ENCODE assay signal across 13 cellular contexts in genomic region chr12:11840350-11840749, GRCh38.
DNase-seq lines count a peak whose midpoint lies in the region; ATAC-seq and TF ChIP-seq lines count a peak whose summit lies in the region.
"Had no signal": no experiment of that assay in that cellular context is flagged by ENCODE, and none has a peak within 500 bp of the region (broad histone marks: within the 10 kb centered on the region; RNA-seq: fewer than 3 reads in every experiment).

No MANE protein-coding gene starts in this region.

- H3K27ac ChIP-seq in parathyroid adenoma (peak overlapping the region; percentile 30), MM.1S (ENCODE audit: low read length) (no peak overlapping the region)
- H3K27ac ChIP-seq: hepatocyte, RWPE1 had no signal

- TF ChIP-seq CTCF in parathyroid adenoma (IDR thresholded peaks at IDR 0.05) (no peak), MM.1S (IDR thresholded peaks at IDR 0.05; ENCODE audit: low read length) (no peak)

- H3K36me3 ChIP-seq in parathyroid adenoma (ENCODE audit: control insufficient read depth, insufficient read depth, low read length) (no peaks in the 10 kb centered on the region), MM.1S (replicated peaks; ENCODE audit: insufficient read depth, low read length) (no peaks in the 10 kb centered on the region)

- peak; percentile 49 for DNase-seq in CD1c-positive myeloid dendritic cell (ENCODE audit: extremely low spot score)
- peak; percentile 79 for DNase-seq in NCI-H1092 treated with DMSO at 0.1 percent for 48 hours (lab: John Stamatoyannopoulos, UW)
- no peak for DNase-seq in activated T-helper 1 cell treated with anti-CD3 and anti-CD28 coated beads, Interleukin-12 subunit alpha, Interleukin-12 subunit beta, Interleukin-2, Interleukin-4 antibody, amounts not matched to agents 30 ng/mL and 10 ng/mL and 1 ng/mL, durations not matched to agents 14 hours and 24 hours and 36 hours (ENCODE audit: low spot score)
- DNase-seq in MM.1S, result no peak
- no peak for DNase-seq in HuH-7.5 (ENCODE audit: low spot score)
- DNase-seq: NCI-H187 treated with DMSO at 0.1 percent for 48 hours, retina, T1000 had no signal

- H3K9me2 ChIP-seq in MM.1S (replicated peaks; ENCODE audit: insufficient read depth, low read length), result no peaks in the 10 kb centered on the region

- H3K27me3 ChIP-seq in parathyroid adenoma (ENCODE audit: control insufficient read depth, insufficient read depth, low read length) (no peaks in the 10 kb centered on the region), MM.1S (replicated peaks; ENCODE audit: insufficient read depth, low read length) (no peaks in the 10 kb centered on the region)
- H3K27me3 ChIP-seq: hepatocyte had no signal

- H3K4me3 Mint-ChIP-seq in activated T-helper 1 cell treated with anti-CD3 and anti-CD28 coated beads, Interleukin-12 subunit alpha, Interleukin-12 subunit beta, Interleukin-2, Interleukin-4 antibody, amounts not matched to agents 30 ng/mL and 10 ng/mL and 1 ng/mL, durations not matched to agents 14 hours and 24 hours and 36 hours, result no peak overlapping the region

- H3K27ac Mint-ChIP-seq in activated T-helper 1 cell treated with anti-CD3 and anti-CD28 coated beads, Interleukin-12 subunit alpha, Interleukin-12 subunit beta, Interleukin-2, Interleukin-4 antibody, amounts not matched to agents 30 ng/mL and 10 ng/mL and 1 ng/mL, durations not matched to agents 14 hours and 24 hours and 36 hours, result peak overlapping the region; percentile 61

- peaks cover 79% of the 10 kb centered on the region for H3K4me1 Mint-ChIP-seq in activated T-helper 1 cell treated with anti-CD3 and anti-CD28 coated beads, Interleukin-12 subunit alpha, Interleukin-12 subunit beta, Interleukin-2, Interleukin-4 antibody, amounts not matched to agents 30 ng/mL and 10 ng/mL and 1 ng/mL, durations not matched to agents 14 hours and 24 hours and 36 hours (ENCODE audit: low read depth)

- H3K9me3 ChIP-seq in parathyroid adenoma (ENCODE audit: control insufficient read depth, low read length) (no peaks in the 10 kb centered on the region), MM.1S (replicated peaks; ENCODE audit: insufficient read depth, low read length) (no peaks in the 10 kb centered on the region)

- peaks cover 21% of the 10 kb centered on the region for H3K4me1 ChIP-seq in parathyroid adenoma
- H3K4me1 ChIP-seq in MM.1S (ENCODE audit: low read length), result peaks cover 17% of the 10 kb centered on the region

- H3K4me2 ChIP-seq in parathyroid adenoma (ENCODE audit: low read length), result peak overlapping the region; percentile 43
- H3K4me2 ChIP-seq in MM.1S (ENCODE audit: low read depth, low read length), result no peak overlapping the region
- H3K4me2 ChIP-seq: hepatocyte had no signal

- H3K79me2 ChIP-seq in parathyroid adenoma, result peaks cover 6% of the 10 kb centered on the region
- H3K79me2 ChIP-seq in MM.1S (ENCODE audit: low read length), result no peaks in the 10 kb centered on the region

- H3K36me3 Mint-ChIP-seq in activated T-helper 1 cell treated with anti-CD3 and anti-CD28 coated beads, Interleukin-12 subunit alpha, Interleukin-12 subunit beta, Interleukin-2, Interleukin-4 antibody, amounts not matched to agents 30 ng/mL and 10 ng/mL and 1 ng/mL, durations not matched to agents 14 hours and 24 hours and 36 hours (ENCODE audit: low read depth), result peaks cover 74% of the 10 kb centered on the region

- H3K9ac ChIP-seq in parathyroid adenoma (no peak overlapping the region), MM.1S (ENCODE audit: low read length) (no peak overlapping the region)

- H2AFZ ChIP-seq in parathyroid adenoma (no peak overlapping the region), MM.1S (ENCODE audit: low read length) (no peak overlapping the region)
- H2AFZ ChIP-seq: hepatocyte had no signal

- intact Hi-C loops in activated T-helper 1 cell treated with anti-CD3 and anti-CD28 coated beads, Interleukin-12 subunit alpha, Interleukin-12 subunit beta, Interleukin-2, Interleukin-4 antibody, amounts not matched to agents 30 ng/mL and 10 ng/mL and 1 ng/mL, durations not matched to agents 14 hours and 24 hours and 36 hours (cut with micrococcal nuclease), result no loop called here

- H3F3A ChIP-seq in MM.1S (ENCODE audit: insufficient read depth, low read length), result peaks cover 17% of the 10 kb centered on the region

- no peak for ATAC-seq in HG02840 (IDR thresholded peaks at IDR 0.05; ENCODE audit: low FRiP score, unreplicated experiment)
- ATAC-seq in HG03565 (IDR thresholded peaks at IDR 0.05; ENCODE audit: unreplicated experiment), result no peak

- no peaks in the 10 kb centered on the region for H3K9me3 Mint-ChIP-seq in activated T-helper 1 cell treated with anti-CD3 and anti-CD28 coated beads, Interleukin-12 subunit alpha, Interleukin-12 subunit beta, Interleukin-2, Interleukin-4 antibody, amounts not matched to agents 30 ng/mL and 10 ng/mL and 1 ng/mL, durations not matched to agents 14 hours and 24 hours and 36 hours

- H3K4me3 ChIP-seq in parathyroid adenoma (ENCODE audit: low read depth, low read length), result peak overlapping the region; percentile 6
- no peak overlapping the region for H3K4me3 ChIP-seq in MM.1S (ENCODE audit: low read length)
- H3K4me3 ChIP-seq: hepatocyte had no signal

- no peaks in the 10 kb centered on the region for H3K27me3 Mint-ChIP-seq in activated T-helper 1 cell treated with anti-CD3 and anti-CD28 coated beads, Interleukin-12 subunit alpha, Interleukin-12 subunit beta, Interleukin-2, Interleukin-4 antibody, amounts not matched to agents 30 ng/mL and 10 ng/mL and 1 ng/mL, durations not matched to agents 14 hours and 24 hours and 36 hours (ENCODE audit: insufficient read depth)

- no peaks in the 10 kb centered on the region for H4K20me1 ChIP-seq in MM.1S (ENCODE audit: insufficient read depth, low read length)

Comparison
In these comparisons a context has a peak if more than half of its experiments do, and no peak if none do; other contexts are left out.
1. DNase-seq: peak in CD1c-positive myeloid dendritic cell (single experiment) and NCI-H1092 treated with DMSO at 0.1 percent for 48 hours (single experiment); none in activated T-helper 1 cell treated with anti-CD3 and anti-CD28 coated beads, Interleukin-12 subunit alpha, Interleukin-12 subunit beta, Interleukin-2, Interleukin-4 antibody, amounts not matched to agents 30 ng/mL and 10 ng/mL and 1 ng/mL, durations not matched to agents 14 hours and 24 hours and 36 hours (single experiment), MM.1S (single experiment) and HuH-7.5 (single experiment).